In the genomic region with DNA sequence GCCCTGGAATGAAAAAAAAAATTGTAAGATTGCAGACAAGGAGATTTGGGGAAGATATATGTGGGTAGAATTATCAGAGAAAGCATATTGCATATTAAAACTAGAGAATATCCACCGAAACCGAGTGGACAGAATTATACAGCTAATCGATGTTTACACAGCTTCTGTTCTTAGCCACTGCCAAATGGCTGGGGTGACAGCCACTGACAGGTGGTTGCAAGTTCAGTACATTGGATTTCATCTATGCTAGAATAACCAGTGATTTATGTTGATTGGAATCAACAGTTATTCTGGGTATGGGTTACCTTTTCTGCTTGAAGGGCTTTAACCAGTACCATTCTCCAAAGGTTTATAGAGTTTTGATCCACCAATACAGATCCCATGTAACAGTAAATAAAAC, we compare ENCODE assay signal across 27 cellular contexts. TPM values are rescaled to one million over a fixed set of nuclear protein-coding genes. Genes with fewer than 3 reads are reported as not detected.
"Had no signal": no experiment of that assay in that cellular context is flagged by ENCODE, and none has a peak within 500 bp of the region (broad histone marks: within the 10 kb centered on the region; RNA-seq: fewer than 3 reads in every experiment).

No MANE protein-coding gene starts in this region.

- H3K27ac Mint-ChIP-seq: memory B cell; mesothelial cell of epicardium; nephron; stimulated activated memory B cell treated with anti-CD40 and anti-IgM and Interleukin-4, amounts not matched to agents 10 μg/mL and 1 μg/mL and 100 μg/mL, for 72 hours; stimulated activated naive CD8-positive, alpha-beta T cell treated with anti-CD3 and anti-CD28 coated beads, Interleukin-15, Interleukin-2, amounts not matched to agents 100 ng/mL and 50 ng/mL, for 24 hours had no signal

- H3K4me1 Mint-ChIP-seq: mesothelial cell of epicardium had no signal

- H3K36me3 Mint-ChIP-seq: memory B cell; mesothelial cell of epicardium; naive B cell; stimulated activated memory B cell treated with anti-CD40 and anti-IgM and Interleukin-4, amounts not matched to agents 10 μg/mL and 1 μg/mL and 100 μg/mL, for 72 hours had no signal

- H3K27ac ChIP-seq: dorsolateral prefrontal cortex, hepatocyte, left ventricle myocardium inferior, lower lobe of right lung, parathyroid adenoma, prostate gland, right lobe of liver, spleen, tibial artery, upper lobe of left lung, uterus had no signal

- H3K36me3 ChIP-seq: left ventricle myocardium inferior, lower lobe of right lung, prostate gland, right lobe of liver, spleen, tibial artery, upper lobe of left lung, uterus had no signal

- H3K4me3 Mint-ChIP-seq: memory B cell; mesothelial cell of epicardium; nephron; stimulated activated memory B cell treated with anti-CD40 and anti-IgM and Interleukin-4, amounts not matched to agents 10 μg/mL and 1 μg/mL and 100 μg/mL, for 72 hours; stimulated activated naive CD8-positive, alpha-beta T cell treated with anti-CD3 and anti-CD28 coated beads, Interleukin-15, Interleukin-2, amounts not matched to agents 100 ng/mL and 50 ng/mL, for 24 hours had no signal

- H3K9me3 Mint-ChIP-seq: nephron had no signal

- H3K27me3 Mint-ChIP-seq: memory B cell; naive B cell; stimulated activated memory B cell treated with anti-CD40 and anti-IgM and Interleukin-4, amounts not matched to agents 10 μg/mL and 1 μg/mL and 100 μg/mL, for 72 hours; stimulated activated naive CD8-positive, alpha-beta T cell treated with anti-CD3 and anti-CD28 coated beads, Interleukin-15, Interleukin-2, amounts not matched to agents 100 ng/mL and 50 ng/mL, for 24 hours had no signal

- DNase-seq: dorsolateral prefrontal cortex; effector CD8-positive, alpha-beta T cell; foreskin melanocyte; head of caudate nucleus; kidney; left cardiac atrium; left ventricle myocardium inferior; lower lobe of right lung; naive B cell; occipital lobe; right lobe of liver; spleen; stimulated activated CD4-positive, alpha-beta T cell treated with anti-CD3 and anti-CD28 coated beads, Interleukin-15, amount 100 ng/mL, for 24 hours; stimulated activated CD4-positive, alpha-beta T cell treated with anti-CD3 and anti-CD28 coated beads, Interleukin-1b, Interleukin-23, amount 100 ng/mL, for 48 hours; stimulated activated CD4-positive, alpha-beta T cell treated with anti-CD3 and anti-CD28 coated beads, Interleukin-4, amount 100 ng/mL, for 24 hours; tibial artery; upper lobe of left lung; uterus had no signal

- H3K9me3 ChIP-seq: lower lobe of right lung, prostate gland, right lobe of liver, upper lobe of left lung, uterus had no signal

RNA-seq across cellular contexts. Expression of a gene that starts 48.4 kb away (rescaled TPM):
- total RNA-seq: hepatocyte, mesothelial cell of epicardium, renal cortical epithelial cell had no signal
- polyA plus RNA-seq: hepatocyte had no signal
